In the genomic region with DNA sequence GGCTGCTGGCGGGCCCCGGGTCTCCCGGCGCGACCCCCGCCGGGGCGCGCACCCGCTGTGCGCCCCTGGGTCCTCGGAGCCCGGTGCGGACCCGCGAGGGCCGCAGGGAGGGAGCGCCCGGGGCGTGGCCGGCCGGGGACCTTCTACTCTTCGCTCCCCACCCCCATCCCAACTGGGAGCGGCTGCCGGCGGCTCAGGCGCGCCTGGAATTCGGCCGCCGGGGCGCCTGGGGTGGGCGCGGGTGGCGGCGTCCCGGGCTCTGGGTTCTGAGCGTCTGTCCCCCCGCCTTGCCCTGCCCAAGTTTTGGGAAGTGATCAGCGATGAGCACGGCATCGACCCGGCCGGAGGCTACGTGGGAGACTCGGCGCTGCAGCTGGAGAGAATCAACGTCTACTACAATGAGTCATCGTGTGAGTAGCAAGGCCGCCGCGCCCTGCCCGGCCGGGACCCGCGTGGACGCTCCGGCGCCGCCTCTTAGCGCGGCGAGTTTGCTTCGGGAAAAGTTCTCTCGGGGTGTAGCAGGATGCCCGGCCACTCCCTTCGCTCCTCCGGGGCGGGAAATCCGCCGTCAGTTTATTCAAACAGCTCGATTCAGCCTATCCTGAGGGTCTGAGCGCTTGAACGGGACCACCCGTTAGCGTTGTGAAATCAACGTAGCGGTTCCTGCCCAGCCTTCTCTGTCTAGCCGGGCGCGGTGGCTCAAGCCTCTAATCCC, we compare ENCODE assay signal across 8 cellular contexts. TPM values are rescaled to one million over a fixed set of nuclear protein-coding genes. Genes with fewer than 3 reads are reported as not detected.
DNase-seq lines count a peak whose midpoint lies in the region; ATAC-seq and TF ChIP-seq lines count a peak whose summit lies in the region.

No MANE protein-coding gene starts in this region.

- peak; percentile 62 for ATAC-seq in activated CD8-positive, alpha-beta memory T cell treated with anti-CD3 and anti-CD28 coated beads, Interleukin-2, amount 10 ng/mL, durations not matched to agents 7 days and 5 days
- peak; percentile 91 for ATAC-seq in omental fat pad (ENCODE audit: low FRiP score)

- peaks cover 3% of the 10 kb centered on the region for H3K9me3 Mint-ChIP-seq in activated CD8-positive, alpha-beta memory T cell treated with anti-CD3 and anti-CD28 coated beads, Interleukin-2, amount 10 ng/mL, durations not matched to agents 7 days and 5 days (ENCODE audit: low read depth)
- H3K9me3 Mint-ChIP-seq in activated T-helper 1 cell treated with anti-CD3 and anti-CD28 coated beads, Interleukin-12 subunit alpha, Interleukin-12 subunit beta, Interleukin-2, Interleukin-4 antibody, amounts not matched to agents 30 ng/mL and 10 ng/mL and 1 ng/mL, durations not matched to agents 14 hours and 24 hours and 36 hours: peaks cover 13% of the 10 kb centered on the region
- H3K9me3 Mint-ChIP-seq in glutamatergic neuron (ENCODE audit: unreplicated experiment): peaks cover 10% of the 10 kb centered on the region

- no peak overlapping the region for H3K27ac Mint-ChIP-seq in activated CD8-positive, alpha-beta memory T cell treated with anti-CD3 and anti-CD28 coated beads, Interleukin-2, amount 10 ng/mL, durations not matched to agents 7 days and 5 days
- H3K27ac Mint-ChIP-seq in activated T-helper 1 cell treated with anti-CD3 and anti-CD28 coated beads, Interleukin-12 subunit alpha, Interleukin-12 subunit beta, Interleukin-2, Interleukin-4 antibody, amounts not matched to agents 30 ng/mL and 10 ng/mL and 1 ng/mL, durations not matched to agents 14 hours and 24 hours and 36 hours: peak overlapping the region; percentile 76
- no peak overlapping the region for H3K27ac Mint-ChIP-seq in glutamatergic neuron (ENCODE audit: unreplicated experiment)

- peak overlapping the region; percentile 71 for H3K4me3 Mint-ChIP-seq in activated CD8-positive, alpha-beta memory T cell treated with anti-CD3 and anti-CD28 coated beads, Interleukin-2, amount 10 ng/mL, durations not matched to agents 7 days and 5 days
- H3K4me3 Mint-ChIP-seq in activated T-helper 1 cell treated with anti-CD3 and anti-CD28 coated beads, Interleukin-12 subunit alpha, Interleukin-12 subunit beta, Interleukin-2, Interleukin-4 antibody, amounts not matched to agents 30 ng/mL and 10 ng/mL and 1 ng/mL, durations not matched to agents 14 hours and 24 hours and 36 hours: peak overlapping the region; percentile 80
- H3K4me3 Mint-ChIP-seq in glutamatergic neuron (ENCODE audit: unreplicated experiment): peak overlapping the region; percentile 84

- peaks cover 56% of the 10 kb centered on the region for H3K27me3 Mint-ChIP-seq in activated CD8-positive, alpha-beta memory T cell treated with anti-CD3 and anti-CD28 coated beads, Interleukin-2, amount 10 ng/mL, durations not matched to agents 7 days and 5 days
- H3K27me3 Mint-ChIP-seq in activated T-helper 1 cell treated with anti-CD3 and anti-CD28 coated beads, Interleukin-12 subunit alpha, Interleukin-12 subunit beta, Interleukin-2, Interleukin-4 antibody, amounts not matched to agents 30 ng/mL and 10 ng/mL and 1 ng/mL, durations not matched to agents 14 hours and 24 hours and 36 hours (ENCODE audit: insufficient read depth): peaks cover 32% of the 10 kb centered on the region
- peaks cover 14% of the 10 kb centered on the region for H3K27me3 Mint-ChIP-seq in glutamatergic neuron (ENCODE audit: unreplicated experiment)

- CTCF ChIA-PET in activated CD8-positive, alpha-beta memory T cell treated with anti-CD3 and anti-CD28 coated beads, Interleukin-2, amount 10 ng/mL, durations not matched to agents 7 days and 5 days (lab: Charles Lee): interaction anchor here (1.6 to 2.2 kb wide), 2 partner anchors 20 to 37 kb away, joined by 5 to 6 read pairs; no protein-coding TSS in a partner anchor

- peaks cover 15% of the 10 kb centered on the region for H3K4me1 Mint-ChIP-seq in activated CD8-positive, alpha-beta memory T cell treated with anti-CD3 and anti-CD28 coated beads, Interleukin-2, amount 10 ng/mL, durations not matched to agents 7 days and 5 days
- peaks cover 19% of the 10 kb centered on the region for H3K4me1 Mint-ChIP-seq in activated T-helper 1 cell treated with anti-CD3 and anti-CD28 coated beads, Interleukin-12 subunit alpha, Interleukin-12 subunit beta, Interleukin-2, Interleukin-4 antibody, amounts not matched to agents 30 ng/mL and 10 ng/mL and 1 ng/mL, durations not matched to agents 14 hours and 24 hours and 36 hours (ENCODE audit: low read depth)
- peaks cover 14% of the 10 kb centered on the region for H3K4me1 Mint-ChIP-seq in glutamatergic neuron (ENCODE audit: low read depth, unreplicated experiment)

- peak overlapping the region; percentile 86 for H3K4me3 ChIP-seq in HFF-Myc (replicated peaks; ENCODE audit: low read depth, low read length)

- peaks cover 18% of the 10 kb centered on the region for H3K36me3 Mint-ChIP-seq in activated CD8-positive, alpha-beta memory T cell treated with anti-CD3 and anti-CD28 coated beads, Interleukin-2, amount 10 ng/mL, durations not matched to agents 7 days and 5 days
- peaks cover 24% of the 10 kb centered on the region for H3K36me3 Mint-ChIP-seq in activated T-helper 1 cell treated with anti-CD3 and anti-CD28 coated beads, Interleukin-12 subunit alpha, Interleukin-12 subunit beta, Interleukin-2, Interleukin-4 antibody, amounts not matched to agents 30 ng/mL and 10 ng/mL and 1 ng/mL, durations not matched to agents 14 hours and 24 hours and 36 hours (ENCODE audit: low read depth)
- peaks cover 12% of the 10 kb centered on the region for H3K36me3 Mint-ChIP-seq in glutamatergic neuron (ENCODE audit: unreplicated experiment)

- intact Hi-C loops in activated T-helper 1 cell treated with anti-CD3 and anti-CD28 coated beads, Interleukin-12 subunit alpha, Interleukin-12 subunit beta, Interleukin-2, Interleukin-4 antibody, amounts not matched to agents 30 ng/mL and 10 ng/mL and 1 ng/mL, durations not matched to agents 14 hours and 24 hours and 36 hours (cut with micrococcal nuclease): loop anchor here (2.0 to 5.0 kb wide), 5 partner anchors 20 to 458 kb away; a partner anchor contains a TSS

- peak; percentile 54 for DNase-seq in activated CD8-positive, alpha-beta memory T cell treated with anti-CD3 and anti-CD28 coated beads, Interleukin-2, amount 10 ng/mL, durations not matched to agents 7 days and 5 days
- no peak for DNase-seq in activated CD8-positive, alpha-beta memory T cell treated with anti-CD3 and anti-CD28 coated beads, Interleukin-2, amount 50 U/mL, for 4 hours
- DNase-seq in HFF-Myc (ENCODE audit: extremely low read depth, low read depth) (no peak), MV-4-11 (lab: John Stamatoyannopoulos, UW) (peak; percentile 87), glutamatergic neuron (peak; percentile 60), omental fat pad (ENCODE audit: low spot score) (peak; percentile 42)
- peak; percentile 21 for DNase-seq in activated T-helper 1 cell treated with anti-CD3 and anti-CD28 coated beads, Interleukin-12 subunit alpha, Interleukin-12 subunit beta, Interleukin-2, Interleukin-4 antibody, amounts not matched to agents 30 ng/mL and 10 ng/mL and 1 ng/mL, durations not matched to agents 14 hours and 24 hours and 36 hours (ENCODE audit: low spot score)
- DNase-seq in central memory CD4-positive, alpha-beta T cell: no peak

- TF ChIP-seq CTCF in HFF-Myc (IDR thresholded peaks at IDR 0.05; ENCODE audit: low read depth, low read length, missing control alignments) (no peak), glutamatergic neuron (IDR thresholded peaks at IDR 0.05; ENCODE audit: partially characterized antibody, unreplicated experiment) (no peak), omental fat pad (IDR thresholded peaks at IDR 0.05) (no peak)

RNA-seq across cellular contexts. Expression of a gene that starts 0.5 kb away (rescaled TPM):
- 10 to 100 TPM; 14.7 to 39.0 TPM for total RNA-seq in activated CD8-positive, alpha-beta memory T cell treated with anti-CD3 and anti-CD28 coated beads, Interleukin-2, amount 10 ng/mL, durations not matched to agents 7 days and 5 days
- 29.0 and 32.1 TPM in 2 replicates for total RNA-seq in activated T-helper 1 cell treated with anti-CD3 and anti-CD28 coated beads, Interleukin-12 subunit alpha, Interleukin-12 subunit beta, Interleukin-2, Interleukin-4 antibody, amounts not matched to agents 30 ng/mL and 10 ng/mL and 1 ng/mL, durations not matched to agents 14 hours and 24 hours and 36 hours
- total RNA-seq in glutamatergic neuron (ENCODE audit: unreplicated experiment) (35.6 TPM), omental fat pad (100 to 1,000 TPM; 316 to 921 (median 720) TPM)

RNA-seq across cellular contexts. Expression of a gene that starts 54.4 kb away (rescaled TPM):
- not detected for total RNA-seq in activated CD8-positive, alpha-beta memory T cell treated with anti-CD3 and anti-CD28 coated beads, Interleukin-2, amount 10 ng/mL, durations not matched to agents 7 days and 5 days
- total RNA-seq in activated T-helper 1 cell treated with anti-CD3 and anti-CD28 coated beads, Interleukin-12 subunit alpha, Interleukin-12 subunit beta, Interleukin-2, Interleukin-4 antibody, amounts not matched to agents 30 ng/mL and 10 ng/mL and 1 ng/mL, durations not matched to agents 14 hours and 24 hours and 36 hours: not detected in 2 replicates
- total RNA-seq in glutamatergic neuron (ENCODE audit: unreplicated experiment) (not detected), omental fat pad (100 to 1,000 TPM; 132 to 584 (median 435) TPM)

Comparison
In these comparisons a context has a peak if more than half of its experiments do, and no peak if none do; other contexts are left out.
1. DNase-seq: peak in activated CD8-positive, alpha-beta memory T cell treated with anti-CD3 and anti-CD28 coated beads, Interleukin-2, amount 10 ng/mL, durations not matched to agents 7 days and 5 days (single experiment), MV-4-11 (single experiment), activated T-helper 1 cell treated with anti-CD3 and anti-CD28 coated beads, Interleukin-12 subunit alpha, Interleukin-12 subunit beta, Interleukin-2, Interleukin-4 antibody, amounts not matched to agents 30 ng/mL and 10 ng/mL and 1 ng/mL, durations not matched to agents 14 hours and 24 hours and 36 hours (single experiment), glutamatergic neuron (single experiment) and omental fat pad (single experiment); none in activated CD8-positive, alpha-beta memory T cell treated with anti-CD3 and anti-CD28 coated beads, Interleukin-2, amount 50 U/mL, for 4 hours (single experiment), HFF-Myc (single experiment) and central memory CD4-positive, alpha-beta T cell (single experiment).
2. RNA of a gene that starts 54.4 kb away (total RNA-seq): 132 to 584 TPM in omental fat pad; not detected in glutamatergic neuron (single experiment), not detected in activated T-helper 1 cell treated with anti-CD3 and anti-CD28 coated beads, Interleukin-12 subunit alpha, Interleukin-12 subunit beta, Interleukin-2, Interleukin-4 antibody, amounts not matched to agents 30 ng/mL and 10 ng/mL and 1 ng/mL, durations not matched to agents 14 hours and 24 hours and 36 hours and not detected in activated CD8-positive, alpha-beta memory T cell treated with anti-CD3 and anti-CD28 coated beads, Interleukin-2, amount 10 ng/mL, durations not matched to agents 7 days and 5 days; every median in the first group is over 10 times any median in the second.
3. Peak in every context shown above with its lines, with median percentiles within 50 percentile points of each other: H3K4me3 Mint-ChIP-seq.